In the genomic region with DNA sequence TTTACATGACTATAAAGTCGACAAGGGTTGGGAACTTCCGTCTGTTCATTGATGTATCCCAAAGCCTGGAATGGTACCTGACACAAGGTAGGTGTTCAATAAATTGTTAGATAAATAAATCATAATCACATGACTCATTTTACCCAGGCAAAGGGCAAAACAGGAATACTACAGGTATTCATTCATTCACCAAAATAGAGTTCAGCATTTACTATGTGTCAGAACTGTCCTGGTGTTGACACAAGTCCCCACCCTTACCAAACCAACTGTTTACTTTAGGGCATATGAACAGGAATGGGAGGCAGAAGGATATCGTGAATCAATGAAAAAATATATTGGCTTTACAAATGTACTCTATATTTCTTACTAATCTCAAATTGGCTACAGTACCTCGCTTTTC, we compare ENCODE assay signal across 8 cellular contexts. TPM values are rescaled to one million over a fixed set of nuclear protein-coding genes. Genes with fewer than 3 reads are reported as not detected.
A peak's percentile ranks its signal among the peaks of the same experiment; 100 is the strongest.
DNase-seq lines count a peak whose midpoint lies in the region; TF ChIP-seq lines count a peak whose summit lies in the region.

No MANE protein-coding gene starts in this region.

- H3K4me3 ChIP-seq in GM12875 (ENCODE audit: low read depth, low read length) (peak overlapping the region; percentile 85), PC-9 (peak overlapping the region; percentile 90), esophagus muscularis mucosa (peak overlapping the region; percentile 71 to 88 (median 80)), trophoblast cell (ENCODE audit: low read depth, low read length) (no peak overlapping the region)

- intact Hi-C loops in PC-9 (cut with micrococcal nuclease; ENCODE audit: unreplicated experiment) (no loop called here), esophagus muscularis mucosa (cut with DNase I) (no loop called here)

- H3K9me3 ChIP-seq in PC-9 (ENCODE audit: insufficient read depth, low read depth) = no peaks in the 10 kb centered on the region
- no peaks in the 10 kb centered on the region for H3K9me3 ChIP-seq in esophagus muscularis mucosa
- H3K9me3 ChIP-seq in trophoblast cell (ENCODE audit: insufficient read depth, low read depth, low read length) = no peaks in the 10 kb centered on the region

- peak overlapping the region; percentile 96 for H2AFZ ChIP-seq in PC-9
- no peak overlapping the region for H2AFZ ChIP-seq in trophoblast cell (ENCODE audit: insufficient read depth, low read length, poor library complexity)

- peaks cover 8% of the 10 kb centered on the region for H3K79me1 ChIP-seq in trophoblast cell (ENCODE audit: low read length)

- H3K27me3 ChIP-seq in PC-9 (ENCODE audit: insufficient read depth, low read depth) = no peaks in the 10 kb centered on the region
- H3K27me3 ChIP-seq in esophagus muscularis mucosa = no peaks in the 10 kb centered on the region
- H3K27me3 ChIP-seq in trophoblast cell (ENCODE audit: insufficient read depth, low read length) = no peaks in the 10 kb centered on the region

- H2AK5ac ChIP-seq in trophoblast cell (ENCODE audit: low read length) = no peak overlapping the region

- POLR2A ChIA-PET in PC-9 (lab: Charles Lee; ENCODE audit: unreplicated experiment) = no interaction called here

- H3K36me3 ChIP-seq in PC-9 (ENCODE audit: low read depth) (0 out of 2 replicates have a peak, but pooled peaks cover 4% of the 10 kb centered on the region), esophagus muscularis mucosa (peaks cover 0 to 10% (median 4%) of the 10 kb centered on the region in 4 donors), trophoblast cell (ENCODE audit: control insufficient read depth in 1 of 2, insufficient read depth in 2 of 2, low read length in 2 of 2) (peaks cover 2 to 3% of the 10 kb centered on the region in 2 experiments)

- peaks cover 6% of the 10 kb centered on the region; the same call in 1 of the 2 replicates for H3F3A ChIP-seq in PC-9 (ENCODE audit: insufficient read depth, low read depth)

- 54% methylated on average over 4 of the region's 4 CpGs for WGBS in esophagus muscularis mucosa
- WGBS in trophoblast cell (ENCODE audit: extremely low coverage, insufficient coverage, insufficient read length) = no CpG with 5 or more reads among the region's 4 CpGs

- TF ChIP-seq CTCF in GM12875 (IDR thresholded peaks at IDR 0.05; ENCODE audit: borderline replicate concordance, insufficient read depth, low read depth, low read length) (no peak), PC-9 (conservative IDR thresholded peaks at IDR 0.05) (no peak), esophagus muscularis mucosa (IDR thresholded peaks at IDR 0.05) (no peak)

- DNase-seq in PC-9 = peak in 1 of 2 experiments; percentile 69
- no peak for DNase-seq in esophagus muscularis mucosa (ENCODE audit: extremely low spot score)
- no peak for DNase-seq in trophoblast cell
- no peak for DNase-seq in CD1c-positive myeloid dendritic cell (ENCODE audit: extremely low spot score)
- no peak for DNase-seq in DMS 273 treated with DMSO at 0.1 percent for 48 hours (lab: John Stamatoyannopoulos, UW)
- DNase-seq in activated CD4-positive, CD25-positive, alpha-beta regulatory T cell (lab: John Stamatoyannopoulos, UW) = no peak
- DNase-seq in DMS114 treated with DMSO at 0.1 percent for 48 hours (lab: John Stamatoyannopoulos, UW; ENCODE audit: unreplicated experiment) = no peak

- H4K20me1 ChIP-seq in PC-9 (ENCODE audit: insufficient read depth) = no peaks in the 10 kb centered on the region

- no peak for TF ChIP-seq EP300 in esophagus muscularis mucosa (IDR thresholded peaks at IDR 0.05)

- no peaks in the 10 kb centered on the region for H3K9me2 ChIP-seq in PC-9 (ENCODE audit: insufficient read depth)

- no peak overlapping the region for H4K91ac ChIP-seq in trophoblast cell (ENCODE audit: low read depth, low read length)

- CTCF ChIA-PET in PC-9 (lab: Charles Lee) = no interaction called here

- no peak overlapping the region for H3K9ac ChIP-seq in trophoblast cell (ENCODE audit: low read length)

- BruUV-seq in PC-9 (replicated peaks; lab: Mats Ljungman, UMichigan) = no TSS peak

- no peak for TF ChIP-seq POLR2A in esophagus muscularis mucosa (IDR thresholded peaks at IDR 0.05; ENCODE audit: low read depth)

- H3K27ac ChIP-seq in PC-9 (peak overlapping the region; percentile 20), esophagus muscularis mucosa (replicated peaks in 1 of 4) (peak overlapping the region; percentile 77 to 85 (median 79)), trophoblast cell (ENCODE audit: low read depth, low read length) (no peak overlapping the region)

- H4K8ac ChIP-seq in trophoblast cell (ENCODE audit: low read depth, low read length) = no peak overlapping the region

- H2BK120ac ChIP-seq in trophoblast cell (ENCODE audit: insufficient read depth, low read length, poor library complexity) = no peak overlapping the region

- no peak overlapping the region for H2BK12ac ChIP-seq in trophoblast cell (ENCODE audit: low read length)

- H3K4me1 ChIP-seq in PC-9 (replicated peaks; ENCODE audit: insufficient read depth) (peaks cover 18% of the 10 kb centered on the region), esophagus muscularis mucosa (peaks cover 16 to 20% (median 18%) of the 10 kb centered on the region in 4 donors), trophoblast cell (ENCODE audit: control insufficient read depth in 1 of 2, insufficient read depth in 2 of 2, low read length in 2 of 2) (peaks cover 0 to 2% of the 10 kb centered on the region in 2 experiments)

- H3K4me2 ChIP-seq in PC-9 (peak overlapping the region; percentile 74), trophoblast cell (ENCODE audit: low read length) (peak overlapping the region; percentile 71)

- H4K12ac ChIP-seq in trophoblast cell (ENCODE audit: low read depth, low read length) = no peak overlapping the region

- H3K79me2 ChIP-seq in PC-9 (ENCODE audit: low read depth) = peaks cover 26% of the 10 kb centered on the region
- H3K79me2 ChIP-seq in trophoblast cell (ENCODE audit: control insufficient read depth, insufficient read depth, low read length, poor library complexity) = peaks cover 5% of the 10 kb centered on the region

- H3K18ac ChIP-seq in trophoblast cell (ENCODE audit: low read length) = no peak overlapping the region

- H3K4ac ChIP-seq in trophoblast cell (ENCODE audit: low read depth, low read length) = no peak overlapping the region

- no peak overlapping the region for H3K14ac ChIP-seq in trophoblast cell (ENCODE audit: low read length)

- no peak overlapping the region for H3K23ac ChIP-seq in trophoblast cell (ENCODE audit: low read length)

- no peak overlapping the region for H2BK5ac ChIP-seq in trophoblast cell (ENCODE audit: low read depth, low read length, poor library complexity)

RNA-seq across cellular contexts. Expression of a gene that starts 0.7 kb away (rescaled TPM):
- total RNA-seq in PC-9 (2021) (22.3 and 23.1 TPM in 2 replicates), esophagus muscularis mucosa (10 to 100 TPM; 13.3 to 18.5 (median 17.0) TPM)
- 15.9 and 16.0 TPM in 2 replicates for polyA plus RNA-seq in trophoblast cell (2013)

RNA-seq across cellular contexts. Expression of a gene that starts 57.8 kb away (rescaled TPM):
- total RNA-seq in PC-9 (2021) (34.3 and 36.8 TPM in 2 replicates), esophagus muscularis mucosa (10 to 100 TPM; 12.3 to 25.1 (median 19.6) TPM)
- polyA plus RNA-seq in trophoblast cell (2013) = 42.3 and 43.6 TPM in 2 replicates
